ENCODE assay signal across 1 cellular context in the genomic region with DNA sequence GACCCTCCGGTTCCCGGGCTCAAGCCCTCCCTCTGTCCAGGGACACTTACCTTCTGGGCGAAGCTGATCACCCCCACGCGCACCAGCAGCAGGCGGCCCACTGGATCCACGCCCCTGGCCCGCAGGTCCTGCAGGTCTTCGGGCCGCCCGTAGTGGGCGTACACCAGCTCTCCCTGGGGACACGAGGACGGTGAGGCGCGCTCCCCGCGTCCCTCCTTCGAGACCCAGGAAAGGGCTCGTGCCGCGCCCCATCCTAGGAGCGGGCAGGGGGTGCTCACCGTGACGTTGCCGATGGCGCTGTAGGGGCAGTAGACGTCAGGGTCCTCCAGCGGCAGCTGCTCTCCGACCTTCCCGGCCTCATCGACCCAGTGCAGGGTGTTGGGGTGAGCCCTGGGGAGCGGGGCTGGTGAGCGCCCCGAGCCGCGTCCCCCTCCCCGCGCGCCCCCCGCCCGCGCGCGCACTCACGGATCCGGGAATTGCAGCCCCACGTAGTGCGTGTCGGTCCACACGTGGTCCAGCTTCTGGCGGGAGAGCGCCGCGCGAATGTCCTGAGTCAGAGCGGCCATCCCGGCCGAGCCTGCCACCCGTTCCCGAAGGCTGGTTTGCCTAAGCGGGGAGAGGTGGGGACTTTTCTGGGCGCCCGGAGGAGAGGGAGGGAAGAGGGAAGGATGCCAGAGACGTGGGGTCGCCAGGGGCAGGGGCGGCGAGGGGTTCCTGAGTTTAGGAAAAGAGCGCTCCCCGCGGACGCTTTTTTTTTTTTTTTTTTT.
TF ChIP-seq lines count a peak whose summit lies in the region.

No MANE protein-coding gene starts in this region.

TF ChIP-seq in neural cell, 6 proteins besides CTCF, POLR2A, EP300 and RAD21 (continued from another document):
- TF ChIP-seq, protein P1, sequence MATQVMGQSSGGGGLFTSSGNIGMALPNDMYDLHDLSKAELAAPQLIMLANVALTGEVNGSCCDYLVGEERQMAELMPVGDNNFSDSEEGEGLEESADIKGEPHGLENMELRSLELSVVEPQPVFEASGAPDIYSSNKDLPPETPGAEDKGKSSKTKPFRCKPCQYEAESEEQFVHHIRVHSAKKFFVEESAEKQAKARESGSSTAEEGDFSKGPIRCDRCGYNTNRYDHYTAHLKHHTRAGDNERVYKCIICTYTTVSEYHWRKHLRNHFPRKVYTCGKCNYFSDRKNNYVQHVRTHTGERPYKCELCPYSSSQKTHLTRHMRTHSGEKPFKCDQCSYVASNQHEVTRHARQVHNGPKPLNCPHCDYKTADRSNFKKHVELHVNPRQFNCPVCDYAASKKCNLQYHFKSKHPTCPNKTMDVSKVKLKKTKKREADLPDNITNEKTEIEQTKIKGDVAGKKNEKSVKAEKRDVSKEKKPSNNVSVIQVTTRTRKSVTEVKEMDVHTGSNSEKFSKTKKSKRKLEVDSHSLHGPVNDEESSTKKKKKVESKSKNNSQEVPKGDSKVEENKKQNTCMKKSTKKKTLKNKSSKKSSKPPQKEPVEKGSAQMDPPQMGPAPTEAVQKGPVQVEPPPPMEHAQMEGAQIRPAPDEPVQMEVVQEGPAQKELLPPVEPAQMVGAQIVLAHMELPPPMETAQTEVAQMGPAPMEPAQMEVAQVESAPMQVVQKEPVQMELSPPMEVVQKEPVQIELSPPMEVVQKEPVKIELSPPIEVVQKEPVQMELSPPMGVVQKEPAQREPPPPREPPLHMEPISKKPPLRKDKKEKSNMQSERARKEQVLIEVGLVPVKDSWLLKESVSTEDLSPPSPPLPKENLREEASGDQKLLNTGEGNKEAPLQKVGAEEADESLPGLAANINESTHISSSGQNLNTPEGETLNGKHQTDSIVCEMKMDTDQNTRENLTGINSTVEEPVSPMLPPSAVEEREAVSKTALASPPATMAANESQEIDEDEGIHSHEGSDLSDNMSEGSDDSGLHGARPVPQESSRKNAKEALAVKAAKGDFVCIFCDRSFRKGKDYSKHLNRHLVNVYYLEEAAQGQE (IDR thresholded peaks at IDR 0.05; ENCODE audit: borderline replicate concordance): no peak
- TF ChIP-seq SMC3 (conservative IDR thresholded peaks at IDR 0.05; ENCODE audit: poor library complexity) (no peak), POLR2AphosphoS5 (IDR thresholded peaks at IDR 0.05) (no peak), TAF1 (IDR thresholded peaks at IDR 0.05; ENCODE audit: low read depth) (no peak), MXI1 (conservative IDR thresholded peaks at IDR 0.05; ENCODE audit: poor library complexity, severe bottlenecking) (no peak)
